8 cellular contexts compared by ENCODE assay signal in genomic region chr10:63521389-63522128, GRCh38. TPM values are rescaled to one million over a fixed set of nuclear protein-coding genes. Genes with fewer than 3 reads are reported as not detected.
DNase-seq lines count a peak whose midpoint lies in the region; ATAC-seq and TF ChIP-seq lines count a peak whose summit lies in the region.

TSS of gene REEP3 (plus strand) at chr10:63521401. CDS start at chr10:63521546, 145 bp downstream.

- peaks cover 54% of the 10 kb centered on the region for H3K4me1 Mint-ChIP-seq in activated naive CD8-positive, alpha-beta T cell treated with anti-CD3 and anti-CD28 coated beads for 36 hours

- peak within 1 kb of the TSS; percentile 100 for H3K9ac ChIP-seq in HUES6 (ENCODE audit: low read length)

- peak; percentile 79 for DNase-seq in EH (ENCODE audit: low read depth)
- DNase-seq in activated naive CD8-positive, alpha-beta T cell treated with anti-CD3 and anti-CD28 coated beads for 36 hours = peak; percentile 75
- DNase-seq in head of caudate nucleus = peak; percentile 58 to 93 (median 82)
- DNase-seq in ovary = peak; percentile 67 to 79 (median 73)
- peak; percentile 66 for DNase-seq in transverse colon

- TF ChIP-seq POLR2A in ovary (IDR thresholded peaks at IDR 0.05) = peak; percentile 61
- TF ChIP-seq POLR2A in transverse colon (IDR thresholded peaks at IDR 0.05) = peak; percentile 64

- peak; percentile 59 for ATAC-seq in GM21423 (IDR thresholded peaks at IDR 0.05; ENCODE audit: unreplicated experiment)
- ATAC-seq in SK-N-SH treated with all-trans-retinoic acid at 6 μM for 48 hours = peak; percentile 91

- TF ChIP-seq CTCF in ovary (IDR thresholded peaks at IDR 0.05) (no peak), transverse colon (IDR thresholded peaks at IDR 0.05) (no peak)

- H3K27me3 ChIP-seq in HUES6 (ENCODE audit: control insufficient read depth, insufficient read depth, low read length) (no peaks in the 10 kb centered on the region), ovary (no peaks in the 10 kb centered on the region), transverse colon (no peaks in the 10 kb centered on the region)

- H3K4me3 ChIP-seq in HUES6 (ENCODE audit: low read depth, low read length) (peak within 1 kb of the TSS; percentile 95), ovary (peak within 1 kb of the TSS; percentile 75), transverse colon (peak within 1 kb of the TSS; percentile 78 to 93 (median 89))

- H3K9me3 Mint-ChIP-seq in activated naive CD8-positive, alpha-beta T cell treated with anti-CD3 and anti-CD28 coated beads for 36 hours = no peaks in the 10 kb centered on the region

- H3K36me3 Mint-ChIP-seq in activated naive CD8-positive, alpha-beta T cell treated with anti-CD3 and anti-CD28 coated beads for 36 hours = peaks cover 27% of the 10 kb centered on the region

- H3K27me3 Mint-ChIP-seq in activated naive CD8-positive, alpha-beta T cell treated with anti-CD3 and anti-CD28 coated beads for 36 hours = no peaks in the 10 kb centered on the region

- 0 to 1% (median 1%) methylated on average over 31 to 99 of the region's 99 CpGs for WGBS in ovary, 3 donors
- 1% methylated on average over 28 of the region's 99 CpGs; no CpG with 5 or more reads in 1 of the 2 donors for WGBS in transverse colon (ENCODE audit: low coverage in 1 of 2), 2 donors

- in situ Hi-C loops in transverse colon (cut with MboI; ENCODE audit: low pct_ligation_motif_present in 1 of 4, low pct_unique_long_range_greater_than_20kb in 1 of 4, low sequenced_read_pairs in 3 of 4) = no loop called here

- intact Hi-C loops in head of caudate nucleus (cut with DNase I) (loop anchor here (2.0 to 5.0 kb wide), 3 partner anchors 54 to 254 kb away; partner anchors contain the start of gene JMJD1C), ovary (cut with DNase I) (loop anchor here in 2 of 4 donors (2.0 to 5.0 kb wide), 3 partner anchors 107 to 191 kb away; no protein-coding TSS in a partner anchor), transverse colon (cut with DNase I; ENCODE audit: low total_unique reads) (loop anchor here (2.0 to 5.0 kb wide), 2 partner anchors 54 to 109 kb away; partner anchors contain the start of gene JMJD1C)

- peak within 1 kb of the TSS; percentile 97 for H3K27ac ChIP-seq in HUES6 (ENCODE audit: low read depth, low read length)
- H3K27ac ChIP-seq in ovary = peak within 1 kb of the TSS; percentile 96 to 99
- H3K27ac ChIP-seq in transverse colon = peak within 1 kb of the TSS; percentile 99 to 100 (median 100)

- H3K9me3 ChIP-seq in HUES6 (ENCODE audit: control insufficient read depth, insufficient read depth, low read depth, low read length) (peaks cover 3% of the 10 kb centered on the region; the same call in 1 of the 2 replicates), ovary (no peaks in the 10 kb centered on the region), transverse colon (no peaks in the 10 kb centered on the region)

- no peaks in the 10 kb centered on the region; the same call in 1 of the 2 replicates for H3K36me3 ChIP-seq in HUES6 (ENCODE audit: control insufficient read depth, insufficient read depth, low read length)
- no peaks in the 10 kb centered on the region for H3K36me3 ChIP-seq in ovary
- no peaks in the 10 kb centered on the region for H3K36me3 ChIP-seq in transverse colon

- H3K4me1 ChIP-seq in HUES6 (ENCODE audit: control insufficient read depth, insufficient read depth, low read length) = peaks cover 29% of the 10 kb centered on the region
- H3K4me1 ChIP-seq in ovary (ENCODE audit: insufficient read depth) = peaks cover 3% of the 10 kb centered on the region
- H3K4me1 ChIP-seq in transverse colon = peaks cover 22 to 51% (median 38%) of the 10 kb centered on the region in 4 donors

- peak within 1 kb of the TSS; percentile 86 for H3K4me3 Mint-ChIP-seq in activated naive CD8-positive, alpha-beta T cell treated with anti-CD3 and anti-CD28 coated beads for 36 hours

- TF ChIP-seq EP300 in ovary (IDR thresholded peaks at IDR 0.05) = no peak
- no peak for TF ChIP-seq EP300 in transverse colon (IDR thresholded peaks at IDR 0.05; ENCODE audit: low read depth)

- H3K27ac Mint-ChIP-seq in activated naive CD8-positive, alpha-beta T cell treated with anti-CD3 and anti-CD28 coated beads for 36 hours = peak within 1 kb of the TSS; percentile 87

TF ChIP-seq in SK-N-SH treated with all-trans-retinoic acid at 6 μM for 48 hours, 23 proteins besides CTCF, POLR2A, EP300 and RAD21 (continues in another document):
- TF ChIP-seq POU6F1 (CRISPR knock-in tag; IDR thresholded peaks at IDR 0.05; ENCODE audit: borderline replicate concordance, low read depth) (no peak), PATZ1 (CRISPR knock-in tag; IDR thresholded peaks at IDR 0.05; ENCODE audit: borderline replicate concordance) (no peak), CSDC2 (CRISPR knock-in tag; IDR thresholded peaks at IDR 0.05) (no peak), ZNF565 (CRISPR knock-in tag; conservative IDR thresholded peaks at IDR 0.05; ENCODE audit: low read depth) (no peak), ZC3H10 (CRISPR knock-in tag; IDR thresholded peaks at IDR 0.05) (no peak), TSHZ2 (CRISPR knock-in tag; IDR thresholded peaks at IDR 0.05) (no peak), CSRNP3 (CRISPR knock-in tag; IDR thresholded peaks at IDR 0.05) (no peak), ZNF70 (CRISPR knock-in tag; IDR thresholded peaks at IDR 0.05) (no peak), ESRRG (CRISPR knock-in tag; IDR thresholded peaks at IDR 0.05) (no peak), ZNF8 (CRISPR knock-in tag; IDR thresholded peaks at IDR 0.05) (no peak), OSR1 (CRISPR knock-in tag; IDR thresholded peaks at IDR 0.05) (no peak)

RNA-seq across cellular contexts. Expression of gene REEP3, which starts in this region (rescaled TPM):
- 10 to 100 TPM; 17.4 to 20.7 TPM for total RNA-seq in activated naive CD8-positive, alpha-beta T cell treated with anti-CD3 and anti-CD28 coated beads for 36 hours
- total RNA-seq in ovary (10 to 100 TPM; 21.4 to 30.5 (median 29.4) TPM), transverse colon (10 to 100 TPM; 23.9 to 50.1 (median 36.7) TPM)
- 10 to 100 TPM in 1 of 2 donors, 1 to 10 TPM in 1; 9.3 to 18.4 TPM for polyA plus RNA-seq in ovary

Comparison
In these comparisons a context has a peak if more than half of its experiments do, and no peak if none do; other contexts are left out.
1. Peak in every context shown above with its lines: DNase-seq, ATAC-seq, H3K4me3 ChIP-seq and H3K27ac ChIP-seq.